In genomic region chr15:74337607-74338211, GRCh38 we compare ENCODE assay signal across 26 cellular contexts. TPM values are rescaled to one million over a fixed set of nuclear protein-coding genes. Genes with fewer than 3 reads are reported as not detected.
A peak's percentile ranks its signal among the peaks of the same experiment; 100 is the strongest.
DNase-seq lines count a peak whose midpoint lies in the region; ATAC-seq, FAIRE-seq and TF ChIP-seq lines count a peak whose summit lies in the region.
"Had no signal": no experiment of that assay in that cellular context is flagged by ENCODE, and none has a peak within 500 bp of the region (broad histone marks: within the 10 kb centered on the region; RNA-seq: fewer than 3 reads in every experiment).

No MANE protein-coding gene starts in this region.

- peaks cover 7% of the 10 kb centered on the region for H3K27me3 Mint-ChIP-seq in type B pancreatic cell
- no peaks in the 10 kb centered on the region for H3K27me3 Mint-ChIP-seq in activated T-cell treated with anti-CD3 and anti-CD28 coated beads, Interleukin-2, amount 50 U/mL, for 72 hours (ENCODE audit: low read depth)
- H3K27me3 Mint-ChIP-seq: IgD-negative memory B cell had no signal

- no peaks in the 10 kb centered on the region for H3K27me3 ChIP-seq in osteoblast (ENCODE audit: insufficient read depth, low read length)
- H3K27me3 ChIP-seq: BE2C had no signal

- H2AFZ ChIP-seq in osteoblast (ENCODE audit: low read length) = no peak overlapping the region
- H2AFZ ChIP-seq: GM23338 had no signal

- H3K4me3 ChIP-seq in coronary artery (no peak overlapping the region), osteoblast (ENCODE audit: insufficient read depth, low read length) (no peak overlapping the region)
- H3K4me3 ChIP-seq: GM23338, HAP-1 had no signal

- H3K4me1 ChIP-seq in osteoblast (ENCODE audit: insufficient read depth, low read length) = peaks cover 16% of the 10 kb centered on the region
- H3K4me1 ChIP-seq: BE2C, HAP-1 had no signal

- TF ChIP-seq CTCF in coronary artery (IDR thresholded peaks at IDR 0.05) = no peak
- TF ChIP-seq CTCF in osteoblast (IDR thresholded peaks at IDR 0.05; ENCODE audit: extremely low read depth, low read depth, low read length) = no peak
- TF ChIP-seq CTCF in type B pancreatic cell (conservative IDR thresholded peaks at IDR 0.05) = no peak

- H3K27ac ChIP-seq in coronary artery (no peak overlapping the region), osteoblast (ENCODE audit: low read depth, low read length) (no peak overlapping the region)
- H3K27ac ChIP-seq: 22Rv1, HL-60, KMS-11, RWPE1 had no signal

- ATAC-seq in HG03159 (IDR thresholded peaks at IDR 0.05; ENCODE audit: unreplicated experiment) = no peak
- ATAC-seq in activated T-cell treated with anti-CD3 and anti-CD28 coated beads, Interleukin-2, amount 50 U/mL, for 72 hours (replicated peaks in 1 of 2) = no peak
- ATAC-seq: GM23338, Panc1 had no signal

- TF ChIP-seq POLR2A in GM12892 (IDR thresholded peaks at IDR 0.05; ENCODE audit: low read depth, low read length) = no peak

- no peaks in the 10 kb centered on the region for H3K36me3 ChIP-seq in osteoblast (ENCODE audit: insufficient read depth, low read length)
- H3K36me3 ChIP-seq: BE2C, HAP-1 had no signal

- H3K79me2 ChIP-seq in osteoblast (ENCODE audit: insufficient read depth, low read length) = no peaks in the 10 kb centered on the region

- H3K4me1 Mint-ChIP-seq in type B pancreatic cell (ENCODE audit: unreplicated experiment) = no peaks in the 10 kb centered on the region
- H3K4me1 Mint-ChIP-seq in activated T-cell treated with anti-CD3 and anti-CD28 coated beads, Interleukin-2, amount 50 U/mL, for 72 hours (ENCODE audit: low read depth) = no peaks in the 10 kb centered on the region
- H3K4me1 Mint-ChIP-seq: GM23338, IgD-negative memory B cell had no signal

- H4K20me1 ChIP-seq in osteoblast (ENCODE audit: insufficient read depth, low read length) = peaks cover 4% of the 10 kb centered on the region

- H3K4me2 ChIP-seq in osteoblast (ENCODE audit: insufficient read depth, low read length) = no peak overlapping the region
- H3K4me2 ChIP-seq: GM23338, KMS-11 had no signal

- no peak for FAIRE-seq in GM12892 (lab: Jason Lieb, UNC)

- H3K27ac Mint-ChIP-seq in type B pancreatic cell = peak overlapping the region; percentile 27
- no peak overlapping the region for H3K27ac Mint-ChIP-seq in activated T-cell treated with anti-CD3 and anti-CD28 coated beads, Interleukin-2, amount 50 U/mL, for 72 hours
- H3K27ac Mint-ChIP-seq: CD14-positive monocyte, GM23338, IgD-negative memory B cell had no signal

- DNase-seq in activated effector memory CD4-positive, alpha-beta T cell treated with anti-CD3 and anti-CD28 coated beads, Interleukin-2, amount 50 U/mL, for 16 hours = peak; percentile 51
- DNase-seq in activated effector memory CD4-positive, alpha-beta T cell treated with Interleukin-2 at 50 U/mL for 16 hours = no peak
- DNase-seq in coronary artery (ENCODE audit: low spot score) = peak; percentile 52
- peak; percentile 5 for DNase-seq in osteoblast (ENCODE audit: insufficient read length, low spot score, missing footprints)
- no peak for DNase-seq in type B pancreatic cell (ENCODE audit: extremely low spot score, unreplicated experiment)
- DNase-seq in GM12892 (ENCODE audit: insufficient read length) = no peak
- DNase-seq in activated T-cell treated with anti-CD3 and anti-CD28 coated beads, Interleukin-2, amount 50 U/mL, for 72 hours = no peak
- DNase-seq: BE2C, DMS53, MM.1S, NCI-H2029 treated with DMSO at 0.1 percent for 48 hours, NCI-H2227 treated with DMSO at 0.1 percent for 48 hours, NCI-H526 treated with DMSO at 0.1 percent for 48 hours, SHP77 treated with DMSO at 0.1 percent for 48 hours had no signal

- no peaks in the 10 kb centered on the region for H3K9me3 ChIP-seq in osteoblast (ENCODE audit: low read depth, low read length)
- H3K9me3 ChIP-seq: BE2C, HAP-1 had no signal

- H3K9me3 Mint-ChIP-seq in type B pancreatic cell = no peaks in the 10 kb centered on the region
- H3K9me3 Mint-ChIP-seq in activated T-cell treated with anti-CD3 and anti-CD28 coated beads, Interleukin-2, amount 50 U/mL, for 72 hours = no peaks in the 10 kb centered on the region
- H3K9me3 Mint-ChIP-seq: GM23338, IgD-negative memory B cell had no signal

- H3K36me3 Mint-ChIP-seq in type B pancreatic cell = no peaks in the 10 kb centered on the region
- H3K36me3 Mint-ChIP-seq in activated T-cell treated with anti-CD3 and anti-CD28 coated beads, Interleukin-2, amount 50 U/mL, for 72 hours (ENCODE audit: insufficient read depth in 2 of 2) = no peaks in the 10 kb centered on the region
- H3K36me3 Mint-ChIP-seq: CD14-positive monocyte, IgD-negative memory B cell had no signal

- H3K4me3 Mint-ChIP-seq in type B pancreatic cell = no peak overlapping the region
- no peak overlapping the region for H3K4me3 Mint-ChIP-seq in activated T-cell treated with anti-CD3 and anti-CD28 coated beads, Interleukin-2, amount 50 U/mL, for 72 hours
- H3K4me3 Mint-ChIP-seq: CD14-positive monocyte, GM23338, IgD-negative memory B cell had no signal

RNA-seq across cellular contexts. Expression of gene CYP11A1, which starts 29.7 kb away (rescaled TPM):
- 1.4 and 2.1 TPM in 2 replicates for total RNA-seq in osteoblast
- total RNA-seq in type B pancreatic cell (ENCODE audit: low replicate concordance) = 0.80 and 1.0 TPM in 2 replicates
- 1.5 TPM for polyA plus RNA-seq in GM12892 (2012; ENCODE audit: missing spikeins)
- under 1 TPM; 0.21 to 0.26 TPM for total RNA-seq in activated T-cell treated with anti-CD3 and anti-CD28 coated beads, Interleukin-2, amount 50 U/mL, for 72 hours
- total RNA-seq: G401, NCI-H460 had no signal
- polyA plus RNA-seq: CD14-positive monocyte, IgD-negative memory B cell had no signal

Comparison
In these comparisons a context has a peak if more than half of its experiments do, and no peak if none do; other contexts are left out.
1. DNase-seq: peak in activated effector memory CD4-positive, alpha-beta T cell treated with anti-CD3 and anti-CD28 coated beads, Interleukin-2, amount 50 U/mL, for 16 hours (single experiment), coronary artery (single experiment) and osteoblast (single experiment); none in activated effector memory CD4-positive, alpha-beta T cell treated with Interleukin-2 at 50 U/mL for 16 hours (single experiment), type B pancreatic cell (single experiment), GM12892 (single experiment) and activated T-cell treated with anti-CD3 and anti-CD28 coated beads, Interleukin-2, amount 50 U/mL, for 72 hours (0 of 2).